Comparison of ENCODE assay signal across 1 cellular context in genomic region chr4:148704291-148704690, GRCh38.
TF ChIP-seq lines count a peak whose summit lies in the region.

No MANE protein-coding gene starts in this region.

TF ChIP-seq in WTC11, 78 proteins besides CTCF, POLR2A, EP300 and RAD21 (continued from another document):
- TF ChIP-seq ARID4B (CRISPR knock-in tag; IDR thresholded peaks at IDR 0.05; ENCODE audit: borderline replicate concordance), result no peak
- TF ChIP-seq JAZF1 (CRISPR knock-in tag; IDR thresholded peaks at IDR 0.05), result no peak
- no peak for TF ChIP-seq ZNF317 (CRISPR knock-in tag; IDR thresholded peaks at IDR 0.05; ENCODE audit: borderline replicate concordance, low read depth)
- TF ChIP-seq JUN (CRISPR knock-in tag; IDR thresholded peaks at IDR 0.05), result no peak
- TF ChIP-seq FOXK1 (CRISPR knock-in tag; IDR thresholded peaks at IDR 0.05), result no peak
- TF ChIP-seq CBFB (CRISPR knock-in tag; IDR thresholded peaks at IDR 0.05; ENCODE audit: low read depth), result no peak
- TF ChIP-seq ATF2 (CRISPR knock-in tag; IDR thresholded peaks at IDR 0.05; ENCODE audit: borderline replicate concordance, low read depth), result no peak
- no peak for TF ChIP-seq FOXP1 (CRISPR knock-in tag; IDR thresholded peaks at IDR 0.05; ENCODE audit: borderline replicate concordance)
- TF ChIP-seq CREB1 (CRISPR knock-in tag; IDR thresholded peaks at IDR 0.05), result no peak
- no peak for TF ChIP-seq MXD4 (CRISPR knock-in tag; IDR thresholded peaks at IDR 0.05; ENCODE audit: borderline replicate concordance)
- TF ChIP-seq E2F4 (CRISPR knock-in tag; IDR thresholded peaks at IDR 0.05; ENCODE audit: borderline replicate concordance, low read depth), result no peak
